ENCODE assay signal across 9 cellular contexts in the genomic region with DNA sequence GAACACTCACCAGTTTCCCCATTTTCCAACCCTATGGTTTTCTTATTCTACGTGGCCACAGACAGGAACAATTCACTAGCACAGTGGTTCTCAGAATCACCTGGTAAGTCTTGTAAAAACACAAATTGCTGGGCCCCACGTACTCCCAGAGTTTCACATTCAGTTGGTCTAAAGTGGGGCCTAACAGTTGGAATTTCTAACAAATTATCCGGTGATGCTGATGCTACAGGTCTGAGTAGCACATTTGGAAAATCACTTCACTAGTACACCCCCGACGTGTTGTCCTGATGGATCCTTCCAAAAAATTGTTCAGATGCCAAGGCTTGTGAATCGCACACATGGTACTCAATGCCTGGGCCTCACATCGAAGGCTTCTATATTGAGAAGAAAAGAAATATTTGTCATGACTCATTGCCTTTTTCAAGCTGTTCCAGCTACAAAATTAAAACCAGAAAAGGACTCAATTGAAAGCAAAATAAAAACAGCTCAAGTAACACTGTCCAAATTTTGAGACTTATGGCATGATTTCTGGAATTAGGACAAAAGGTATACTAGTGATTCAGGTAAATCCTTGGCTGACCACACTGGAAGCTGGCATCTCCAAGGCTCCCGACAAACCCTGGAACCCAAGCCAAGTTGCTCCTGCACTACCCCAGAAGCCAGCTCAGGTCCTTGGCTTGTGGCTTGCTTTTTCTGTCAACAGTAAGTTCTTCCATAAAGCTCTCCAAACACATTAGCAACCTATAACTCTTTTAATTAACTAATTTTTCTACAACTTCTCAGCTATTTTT. TPM values are rescaled to one million over a fixed set of nuclear protein-coding genes. Genes with fewer than 3 reads are reported as not detected.
DNase-seq lines count a peak whose midpoint lies in the region; ATAC-seq and TF ChIP-seq lines count a peak whose summit lies in the region.
"Had no signal": no experiment of that assay in that cellular context is flagged by ENCODE, and none has a peak within 500 bp of the region (broad histone marks: within the 10 kb centered on the region; RNA-seq: fewer than 3 reads in every experiment).

No MANE protein-coding gene starts in this region.

- DNase-seq in DMS 273 (lab: John Stamatoyannopoulos, UW; ENCODE audit: unreplicated experiment) (peak; percentile 4), DMS 273 treated with DMSO at 0.1 percent for 48 hours (lab: John Stamatoyannopoulos, UW) (no peak), SK-N-SH (no peak), fibroblast of mammary gland (ENCODE audit: low read depth) (peak; percentile 99), occipital lobe (lab: John Stamatoyannopoulos, UW) (no peak), cerebellar nuclear complex (lab: John Stamatoyannopoulos, UW) (no peak)

- H3K9me2 ChIP-seq in SK-N-SH: no peaks in the 10 kb centered on the region

- H2AFZ ChIP-seq in SK-N-SH (ENCODE audit: low read depth): peak overlapping the region; percentile 58; the same call in 1 of the 2 replicates

- H3K27me3 Mint-ChIP-seq in stimulated activated memory B cell treated with anti-CD40 and anti-IgM and Interleukin-4, amounts not matched to agents 10 μg/mL and 1 μg/mL and 100 μg/mL, for 72 hours: no peaks in the 10 kb centered on the region

- H3K27ac Mint-ChIP-seq in stimulated activated memory B cell treated with anti-CD40 and anti-IgM and Interleukin-4, amounts not matched to agents 10 μg/mL and 1 μg/mL and 100 μg/mL, for 72 hours: peak overlapping the region; percentile 35

- TF ChIP-seq EP300 in SK-N-SH (IDR thresholded peaks at IDR 0.05; ENCODE audit: borderline replicate concordance in 1 of 2, low read depth in 1 of 2, low read length in 1 of 2): peak; percentile 7 to 87; a peak in 1 of 4 replicates

- H4K20me1 ChIP-seq in SK-N-SH (ENCODE audit: insufficient read depth): no peaks in the 10 kb centered on the region

- peaks cover 66% of the 10 kb centered on the region for H3F3A ChIP-seq in SK-N-SH (replicated peaks; ENCODE audit: insufficient read depth)

- H3K36me3 ChIP-seq in SK-N-SH (replicated peaks in 1 of 2; ENCODE audit: control insufficient read depth in 1 of 2, insufficient read depth in 2 of 2, low read length in 1 of 2): no peaks in the 10 kb centered on the region

- no peak overlapping the region for H3K4me3 Mint-ChIP-seq in stimulated activated memory B cell treated with anti-CD40 and anti-IgM and Interleukin-4, amounts not matched to agents 10 μg/mL and 1 μg/mL and 100 μg/mL, for 72 hours

- ATAC-seq in stimulated activated memory B cell treated with anti-CD40 and anti-IgM and Interleukin-4, amounts not matched to agents 10 μg/mL and 1 μg/mL and 100 μg/mL, for 72 hours: no peak
- no peak for ATAC-seq in HG02623 (IDR thresholded peaks at IDR 0.05; ENCODE audit: unreplicated experiment)

- peaks cover 6% of the 10 kb centered on the region for H3K36me3 Mint-ChIP-seq in stimulated activated memory B cell treated with anti-CD40 and anti-IgM and Interleukin-4, amounts not matched to agents 10 μg/mL and 1 μg/mL and 100 μg/mL, for 72 hours

- no peaks in the 10 kb centered on the region for H3K9me3 Mint-ChIP-seq in stimulated activated memory B cell treated with anti-CD40 and anti-IgM and Interleukin-4, amounts not matched to agents 10 μg/mL and 1 μg/mL and 100 μg/mL, for 72 hours

- H3K4me1 Mint-ChIP-seq in stimulated activated memory B cell treated with anti-CD40 and anti-IgM and Interleukin-4, amounts not matched to agents 10 μg/mL and 1 μg/mL and 100 μg/mL, for 72 hours: peaks cover 14% of the 10 kb centered on the region

- no peak for TF ChIP-seq RAD21 in SK-N-SH (IDR thresholded peaks at IDR 0.05; ENCODE audit: low read length)

- TF ChIP-seq CTCF in SK-N-SH (IDR thresholded peaks at IDR 0.05): no peak
- no peak for TF ChIP-seq CTCF in fibroblast of mammary gland (conservative IDR thresholded peaks at IDR 0.05; ENCODE audit: control insufficient read depth, insufficient read depth, low read depth, low read length)

- peak overlapping the region; percentile 65 for H3K4me2 ChIP-seq in SK-N-SH

- POLR2A ChIA-PET in SK-N-SH (lab: Yijun Ruan, JAX): no interaction called here

- peaks cover 35% of the 10 kb centered on the region for H3K79me2 ChIP-seq in SK-N-SH (ENCODE audit: insufficient read depth)

- H3K9ac ChIP-seq in SK-N-SH: peak overlapping the region; percentile 86

- peaks cover 0 to 64% of the 10 kb centered on the region in 2 experiments; a peak in 3 of 4 replicates for H3K4me1 ChIP-seq in SK-N-SH (ENCODE audit: control insufficient read depth in 1 of 2, insufficient read depth in 2 of 2, low read depth in 1 of 2, low read length in 1 of 2)

- CTCF ChIA-PET in SK-N-SH (lab: Yijun Ruan, JAX): interaction anchor here (1.0 to 1.8 kb wide), 2 partner anchors 15 to 358 kb away, joined by 3 to 9 read pairs; no protein-coding TSS in a partner anchor

- H3K27me3 ChIP-seq in SK-N-SH (ENCODE audit: insufficient read depth): no peaks in the 10 kb centered on the region

- H3K4me3 ChIP-seq in SK-N-SH (ENCODE audit: low read depth in 2 of 2, low read length in 1 of 2) (peak overlapping the region; percentile 27 to 51; a peak in 3 of 4 replicates), fibroblast of mammary gland (ENCODE audit: control insufficient read depth, low read depth, low read length) (peak overlapping the region; percentile 55)

- no peaks in the 10 kb centered on the region for H3K9me3 ChIP-seq in SK-N-SH

- peak overlapping the region; percentile 88 to 100; a peak in 3 of 4 replicates for H3K27ac ChIP-seq in SK-N-SH (ENCODE audit: low read depth in 2 of 2, low read length in 1 of 2)
- H3K27ac ChIP-seq: 22Rv1 had no signal

- 12% methylated on average over 8 of the region's 8 CpGs for WGBS in SK-N-SH (ENCODE audit: low lambda C conversion rate)

TF ChIP-seq in SK-N-SH, 30 proteins besides CTCF, POLR2A, EP300 and RAD21 (continues in another document):
- TF ChIP-seq RCOR1 (IDR thresholded peaks at IDR 0.05; ENCODE audit: low read length): no peak
- TF ChIP-seq SMC3 (IDR thresholded peaks at IDR 0.05; ENCODE audit: low read depth, low read length): no peak
- no peak for TF ChIP-seq RFX5 (IDR thresholded peaks at IDR 0.05; ENCODE audit: low read length)
- TF ChIP-seq YY1 (IDR thresholded peaks at IDR 0.05; ENCODE audit: low read depth): no peak
- no peak for TF ChIP-seq ELF1 (IDR thresholded peaks at IDR 0.05)
- TF ChIP-seq JUND (IDR thresholded peaks at IDR 0.05): peak; percentile 71
- TF ChIP-seq, protein P1, sequence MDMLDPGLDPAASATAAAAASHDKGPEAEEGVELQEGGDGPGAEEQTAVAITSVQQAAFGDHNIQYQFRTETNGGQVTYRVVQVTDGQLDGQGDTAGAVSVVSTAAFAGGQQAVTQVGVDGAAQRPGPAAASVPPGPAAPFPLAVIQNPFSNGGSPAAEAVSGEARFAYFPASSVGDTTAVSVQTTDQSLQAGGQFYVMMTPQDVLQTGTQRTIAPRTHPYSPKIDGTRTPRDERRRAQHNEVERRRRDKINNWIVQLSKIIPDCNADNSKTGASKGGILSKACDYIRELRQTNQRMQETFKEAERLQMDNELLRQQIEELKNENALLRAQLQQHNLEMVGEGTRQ (IDR thresholded peaks at IDR 0.05; ENCODE audit: borderline replicate concordance, low read depth, low read length): no peak
- peak; percentile 35; the same call in 1 of the 2 replicates for TF ChIP-seq RXRA (IDR thresholded peaks at IDR 0.05; ENCODE audit: borderline replicate concordance, low read depth)
- peak; percentile 20; the same call in 1 of the 2 replicates for TF ChIP-seq SIN3A (IDR thresholded peaks at IDR 0.05; ENCODE audit: borderline replicate concordance, low read depth, low read length)
- TF ChIP-seq, protein P2, sequence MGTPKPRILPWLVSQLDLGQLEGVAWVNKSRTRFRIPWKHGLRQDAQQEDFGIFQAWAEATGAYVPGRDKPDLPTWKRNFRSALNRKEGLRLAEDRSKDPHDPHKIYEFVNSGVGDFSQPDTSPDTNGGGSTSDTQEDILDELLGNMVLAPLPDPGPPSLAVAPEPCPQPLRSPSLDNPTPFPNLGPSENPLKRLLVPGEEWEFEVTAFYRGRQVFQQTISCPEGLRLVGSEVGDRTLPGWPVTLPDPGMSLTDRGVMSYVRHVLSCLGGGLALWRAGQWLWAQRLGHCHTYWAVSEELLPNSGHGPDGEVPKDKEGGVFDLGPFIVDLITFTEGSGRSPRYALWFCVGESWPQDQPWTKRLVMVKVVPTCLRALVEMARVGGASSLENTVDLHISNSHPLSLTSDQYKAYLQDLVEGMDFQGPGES (IDR thresholded peaks at IDR 0.05; ENCODE audit: low read depth, low read length): no peak
- TF ChIP-seq FOSL2 (IDR thresholded peaks at IDR 0.05; ENCODE audit: borderline replicate concordance, low read depth): peak; percentile 80; the same call in 1 of the 2 replicates
- TF ChIP-seq, protein P3, sequence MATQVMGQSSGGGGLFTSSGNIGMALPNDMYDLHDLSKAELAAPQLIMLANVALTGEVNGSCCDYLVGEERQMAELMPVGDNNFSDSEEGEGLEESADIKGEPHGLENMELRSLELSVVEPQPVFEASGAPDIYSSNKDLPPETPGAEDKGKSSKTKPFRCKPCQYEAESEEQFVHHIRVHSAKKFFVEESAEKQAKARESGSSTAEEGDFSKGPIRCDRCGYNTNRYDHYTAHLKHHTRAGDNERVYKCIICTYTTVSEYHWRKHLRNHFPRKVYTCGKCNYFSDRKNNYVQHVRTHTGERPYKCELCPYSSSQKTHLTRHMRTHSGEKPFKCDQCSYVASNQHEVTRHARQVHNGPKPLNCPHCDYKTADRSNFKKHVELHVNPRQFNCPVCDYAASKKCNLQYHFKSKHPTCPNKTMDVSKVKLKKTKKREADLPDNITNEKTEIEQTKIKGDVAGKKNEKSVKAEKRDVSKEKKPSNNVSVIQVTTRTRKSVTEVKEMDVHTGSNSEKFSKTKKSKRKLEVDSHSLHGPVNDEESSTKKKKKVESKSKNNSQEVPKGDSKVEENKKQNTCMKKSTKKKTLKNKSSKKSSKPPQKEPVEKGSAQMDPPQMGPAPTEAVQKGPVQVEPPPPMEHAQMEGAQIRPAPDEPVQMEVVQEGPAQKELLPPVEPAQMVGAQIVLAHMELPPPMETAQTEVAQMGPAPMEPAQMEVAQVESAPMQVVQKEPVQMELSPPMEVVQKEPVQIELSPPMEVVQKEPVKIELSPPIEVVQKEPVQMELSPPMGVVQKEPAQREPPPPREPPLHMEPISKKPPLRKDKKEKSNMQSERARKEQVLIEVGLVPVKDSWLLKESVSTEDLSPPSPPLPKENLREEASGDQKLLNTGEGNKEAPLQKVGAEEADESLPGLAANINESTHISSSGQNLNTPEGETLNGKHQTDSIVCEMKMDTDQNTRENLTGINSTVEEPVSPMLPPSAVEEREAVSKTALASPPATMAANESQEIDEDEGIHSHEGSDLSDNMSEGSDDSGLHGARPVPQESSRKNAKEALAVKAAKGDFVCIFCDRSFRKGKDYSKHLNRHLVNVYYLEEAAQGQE (IDR thresholded peaks at IDR 0.05; ENCODE audit: low read depth, low read length): no peak

RNA-seq across cellular contexts. Expression of a gene that starts 12.9 kb away (rescaled TPM):
- 4,747 and 5,016 TPM in 2 replicates for polyA plus RNA-seq in SK-N-SH (2012; rRNA removed)
- 4,035 and 4,614 TPM in 2 replicates for polyA plus RNA-seq in SK-N-SH (2012; cell fraction: cytosol; rRNA removed)
- 5,845 and 10,924 TPM in 2 replicates for polyA plus RNA-seq in SK-N-SH (2012; cell fraction: nucleus; rRNA removed)
- total RNA-seq in occipital lobe: 289 TPM

RNA-seq across cellular contexts. Expression of a gene that starts 13.7 kb away (rescaled TPM):
- 3.1 and 4.1 TPM in 2 replicates for polyA plus RNA-seq in SK-N-SH (2012; rRNA removed)
- 3.7 and 4.0 TPM in 2 replicates for polyA plus RNA-seq in SK-N-SH (2012; cell fraction: cytosol; rRNA removed)
- polyA plus RNA-seq in SK-N-SH (2012; cell fraction: nucleus; rRNA removed): 3.6 and 8.0 TPM in 2 replicates
- total RNA-seq in occipital lobe: 39.3 TPM

Comparison
In these comparisons a context has a peak if more than half of its experiments do, and no peak if none do; other contexts are left out.
1. DNase-seq: peak in DMS 273 (single experiment) and fibroblast of mammary gland (single experiment); none in DMS 273 treated with DMSO at 0.1 percent for 48 hours (single experiment), SK-N-SH (single experiment), occipital lobe (single experiment) and cerebellar nuclear complex (0 of 2).